In the genomic region with DNA sequence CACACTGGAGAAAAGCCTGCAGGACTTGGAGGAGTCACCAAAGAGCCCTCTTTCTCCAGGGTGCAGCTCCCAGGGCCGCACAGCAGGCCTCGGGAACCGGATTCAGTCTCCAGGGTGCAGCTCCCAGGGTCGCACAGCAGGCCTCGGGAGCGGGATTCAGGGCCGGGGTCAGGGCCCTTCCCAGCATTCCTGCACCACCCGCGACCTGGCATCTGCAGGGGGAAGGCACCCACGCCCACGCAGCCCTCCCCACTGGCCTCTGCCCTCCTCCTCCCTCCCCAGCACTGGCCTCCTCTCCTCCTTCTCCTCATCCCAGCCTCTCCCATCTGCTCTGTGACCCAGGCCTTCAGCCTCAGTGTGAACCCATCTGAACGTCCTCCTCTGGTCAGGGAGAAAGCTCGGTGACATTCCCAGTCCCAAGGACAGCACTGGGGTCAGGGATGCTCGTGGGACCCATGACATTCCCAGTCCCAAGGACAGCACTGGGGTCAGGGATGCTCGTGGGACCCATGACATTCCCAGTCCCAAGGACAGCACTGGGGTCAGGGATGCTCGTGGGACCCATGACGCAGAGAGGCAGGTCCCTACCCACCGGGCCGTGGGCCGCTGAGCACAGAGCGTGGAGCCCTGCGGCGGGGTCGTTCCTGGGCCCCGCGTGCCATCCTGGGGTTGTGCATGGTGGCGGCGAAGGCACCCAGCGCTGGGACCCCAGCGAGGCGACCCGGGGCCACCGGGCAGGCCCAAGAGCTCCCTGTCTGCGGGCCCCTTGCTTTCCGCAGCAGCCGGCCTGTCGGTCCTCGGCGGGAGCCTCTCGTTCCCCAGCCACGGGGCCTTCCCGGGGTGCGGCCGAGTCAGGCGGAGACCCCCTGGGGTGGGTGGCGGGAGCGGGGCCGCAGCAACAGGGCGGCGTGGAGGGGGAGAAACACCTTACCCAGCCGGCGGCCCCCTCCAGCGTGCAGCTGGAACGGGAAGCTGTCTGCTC, we compare ENCODE assay signal across 1 cellular context.
TF ChIP-seq lines count a peak whose summit lies in the region.

No MANE protein-coding gene starts in this region.

TF ChIP-seq in WTC11, 78 proteins besides CTCF, POLR2A, EP300 and RAD21 (continued from another document):
- TF ChIP-seq MYBL2 (CRISPR knock-in tag; IDR thresholded peaks at IDR 0.05): no peak
